1 cellular context compared by ENCODE assay signal in the genomic region with DNA sequence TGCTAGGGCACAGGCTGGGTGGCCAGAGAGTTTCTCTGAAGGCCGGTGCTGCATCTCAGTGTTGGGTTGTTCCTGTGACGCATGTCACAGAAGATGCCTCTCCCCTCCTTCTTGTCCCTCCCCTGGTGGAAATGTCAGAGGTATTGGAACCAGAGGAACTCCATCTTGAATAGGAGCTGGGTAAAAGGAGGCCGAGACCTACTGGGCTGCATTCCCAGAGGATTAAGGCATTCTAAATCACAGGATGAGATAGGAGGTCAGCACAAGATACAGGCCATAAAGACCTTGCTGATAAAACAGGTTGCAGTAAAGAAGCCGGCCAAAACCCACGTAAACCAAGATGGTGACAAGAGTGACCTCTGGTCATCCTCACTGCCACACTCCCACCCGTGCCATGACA.
TF ChIP-seq lines count a peak whose summit lies in the region.
"Not testable (repeated sequence)": the region's sequence is repeated elsewhere in the genome, so short reads cannot be mapped to it uniquely, and the experiment has no call there.

No MANE protein-coding gene starts in this region.

TF ChIP-seq in K562, 482 proteins besides CTCF, POLR2A, EP300 and RAD21 (continued from another document):
- TF ChIP-seq, protein P1, sequence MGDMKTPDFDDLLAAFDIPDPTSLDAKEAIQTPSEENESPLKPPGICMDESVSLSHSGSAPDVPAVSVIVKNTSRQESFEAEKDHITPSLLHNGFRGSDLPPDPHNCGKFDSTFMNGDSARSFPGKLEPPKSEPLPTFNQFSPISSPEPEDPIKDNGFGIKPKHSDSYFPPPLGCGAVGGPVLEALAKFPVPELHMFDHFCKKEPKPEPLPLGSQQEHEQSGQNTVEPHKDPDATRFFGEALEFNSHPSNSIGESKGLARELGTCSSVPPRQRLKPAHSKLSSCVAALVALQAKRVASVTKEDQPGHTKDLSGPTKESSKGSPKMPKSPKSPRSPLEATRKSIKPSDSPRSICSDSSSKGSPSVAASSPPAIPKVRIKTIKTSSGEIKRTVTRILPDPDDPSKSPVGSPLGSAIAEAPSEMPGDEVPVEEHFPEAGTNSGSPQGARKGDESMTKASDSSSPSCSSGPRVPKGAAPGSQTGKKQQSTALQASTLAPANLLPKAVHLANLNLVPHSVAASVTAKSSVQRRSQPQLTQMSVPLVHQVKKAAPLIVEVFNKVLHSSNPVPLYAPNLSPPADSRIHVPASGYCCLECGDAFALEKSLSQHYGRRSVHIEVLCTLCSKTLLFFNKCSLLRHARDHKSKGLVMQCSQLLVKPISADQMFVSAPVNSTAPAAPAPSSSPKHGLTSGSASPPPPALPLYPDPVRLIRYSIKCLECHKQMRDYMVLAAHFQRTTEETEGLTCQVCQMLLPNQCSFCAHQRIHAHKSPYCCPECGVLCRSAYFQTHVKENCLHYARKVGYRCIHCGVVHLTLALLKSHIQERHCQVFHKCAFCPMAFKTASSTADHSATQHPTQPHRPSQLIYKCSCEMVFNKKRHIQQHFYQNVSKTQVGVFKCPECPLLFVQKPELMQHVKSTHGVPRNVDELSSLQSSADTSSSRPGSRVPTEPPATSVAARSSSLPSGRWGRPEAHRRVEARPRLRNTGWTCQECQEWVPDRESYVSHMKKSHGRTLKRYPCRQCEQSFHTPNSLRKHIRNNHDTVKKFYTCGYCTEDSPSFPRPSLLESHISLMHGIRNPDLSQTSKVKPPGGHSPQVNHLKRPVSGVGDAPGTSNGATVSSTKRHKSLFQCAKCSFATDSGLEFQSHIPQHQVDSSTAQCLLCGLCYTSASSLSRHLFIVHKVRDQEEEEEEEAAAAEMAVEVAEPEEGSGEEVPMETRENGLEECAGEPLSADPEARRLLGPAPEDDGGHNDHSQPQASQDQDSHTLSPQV (IDR thresholded peaks at IDR 0.05) = peak; percentile 68
- TF ChIP-seq PTTG1 (tag; IDR thresholded peaks at IDR 0.05; ENCODE audit: low read depth) (peak; percentile 83), ZNF707 (CRISPR knock-in tag; conservative IDR thresholded peaks at IDR 0.05) (0 out of 2 replicates have a peak, but pooled peaks have one; percentile 43), DDX20 (tag; IDR thresholded peaks at IDR 0.05; ENCODE audit: low read depth) (peak; percentile 60; the same call in 1 of the 2 replicates), SMAD4 (CRISPR knock-in tag; conservative IDR thresholded peaks at IDR 0.05) (peak; percentile 12; the same call in 1 of the 2 replicates), PYGO2 (tag; IDR thresholded peaks at IDR 0.05) (peak; percentile 60; the same call in 1 of the 2 replicates), DMBX1 (CRISPR knock-in tag; IDR thresholded peaks at IDR 0.05; ENCODE audit: borderline replicate concordance) (peak; percentile 94), MYC (CRISPR knock-in tag; IDR thresholded peaks at IDR 0.05; ENCODE audit: borderline replicate concordance, low read depth) (0 out of 2 replicates have a peak, but pooled peaks have one; percentile 51), NFE2L1 (tag; IDR thresholded peaks at IDR 0.05; ENCODE audit: borderline replicate concordance, low read depth) (0 out of 2 replicates have a peak, but pooled peaks have one; percentile 21), STAT5B (CRISPR knock-in tag; IDR thresholded peaks at IDR 0.05) (0 out of 2 replicates have a peak, but pooled peaks have one; percentile 35), ZKSCAN3 (CRISPR knock-in tag; IDR thresholded peaks at IDR 0.05) (0 out of 2 replicates have a peak, but pooled peaks have one; percentile 29), HSF4 (CRISPR knock-in tag; IDR thresholded peaks at IDR 0.05; ENCODE audit: borderline replicate concordance) (peak; percentile 16; the same call in 1 of the 2 replicates), ZNF668 (CRISPR knock-in tag; IDR thresholded peaks at IDR 0.05) (peak; percentile 87; the same call in 1 of the 2 replicates), TEAD2 (tag; IDR thresholded peaks at IDR 0.05) (0 out of 2 replicates have a peak, but pooled peaks have one; percentile 15), MECOM (CRISPR knock-in tag; IDR thresholded peaks at IDR 0.05) (peak; percentile 56), PTRF (tag; IDR thresholded peaks at IDR 0.05) (peak; percentile 83), MEF2D (tag; conservative IDR thresholded peaks at IDR 0.05; ENCODE audit: low read depth) (peak; percentile 87), GTF2A2 (tag; IDR thresholded peaks at IDR 0.05) (peak; percentile 54; the same call in 1 of the 2 replicates), CXXC5 (CRISPR knock-in tag; IDR thresholded peaks at IDR 0.05) (peak; percentile 43; the same call in 1 of the 2 replicates), NR2C1 (tag; IDR thresholded peaks at IDR 0.05) (peak; percentile 54)
- not testable (repeated sequence) for TF ChIP-seq MYC (IDR thresholded peaks at IDR 0.05; ENCODE audit: low read depth, low read length); NR2C1 (IDR thresholded peaks at IDR 0.05)
- TF ChIP-seq, protein P2, sequence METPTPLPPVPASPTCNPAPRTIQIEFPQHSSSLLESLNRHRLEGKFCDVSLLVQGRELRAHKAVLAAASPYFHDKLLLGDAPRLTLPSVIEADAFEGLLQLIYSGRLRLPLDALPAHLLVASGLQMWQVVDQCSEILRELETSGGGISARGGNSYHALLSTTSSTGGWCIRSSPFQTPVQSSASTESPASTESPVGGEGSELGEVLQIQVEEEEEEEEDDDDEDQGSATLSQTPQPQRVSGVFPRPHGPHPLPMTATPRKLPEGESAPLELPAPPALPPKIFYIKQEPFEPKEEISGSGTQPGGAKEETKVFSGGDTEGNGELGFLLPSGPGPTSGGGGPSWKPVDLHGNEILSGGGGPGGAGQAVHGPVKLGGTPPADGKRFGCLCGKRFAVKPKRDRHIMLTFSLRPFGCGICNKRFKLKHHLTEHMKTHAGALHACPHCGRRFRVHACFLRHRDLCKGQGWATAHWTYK (CRISPR knock-in tag; IDR thresholded peaks at IDR 0.05) = 0 out of 2 replicates have a peak, but pooled peaks have one; percentile 21
- TF ChIP-seq, protein P3, sequence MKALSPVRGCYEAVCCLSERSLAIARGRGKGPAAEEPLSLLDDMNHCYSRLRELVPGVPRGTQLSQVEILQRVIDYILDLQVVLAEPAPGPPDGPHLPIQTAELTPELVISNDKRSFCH (CRISPR knock-in tag; IDR thresholded peaks at IDR 0.05) = peak; percentile 68; the same call in 1 of the 2 replicates
- TF ChIP-seq, protein P3 (tag; IDR thresholded peaks at IDR 0.05) = peak; percentile 41; the same call in 1 of the 2 replicates
- TF ChIP-seq, protein P4, sequence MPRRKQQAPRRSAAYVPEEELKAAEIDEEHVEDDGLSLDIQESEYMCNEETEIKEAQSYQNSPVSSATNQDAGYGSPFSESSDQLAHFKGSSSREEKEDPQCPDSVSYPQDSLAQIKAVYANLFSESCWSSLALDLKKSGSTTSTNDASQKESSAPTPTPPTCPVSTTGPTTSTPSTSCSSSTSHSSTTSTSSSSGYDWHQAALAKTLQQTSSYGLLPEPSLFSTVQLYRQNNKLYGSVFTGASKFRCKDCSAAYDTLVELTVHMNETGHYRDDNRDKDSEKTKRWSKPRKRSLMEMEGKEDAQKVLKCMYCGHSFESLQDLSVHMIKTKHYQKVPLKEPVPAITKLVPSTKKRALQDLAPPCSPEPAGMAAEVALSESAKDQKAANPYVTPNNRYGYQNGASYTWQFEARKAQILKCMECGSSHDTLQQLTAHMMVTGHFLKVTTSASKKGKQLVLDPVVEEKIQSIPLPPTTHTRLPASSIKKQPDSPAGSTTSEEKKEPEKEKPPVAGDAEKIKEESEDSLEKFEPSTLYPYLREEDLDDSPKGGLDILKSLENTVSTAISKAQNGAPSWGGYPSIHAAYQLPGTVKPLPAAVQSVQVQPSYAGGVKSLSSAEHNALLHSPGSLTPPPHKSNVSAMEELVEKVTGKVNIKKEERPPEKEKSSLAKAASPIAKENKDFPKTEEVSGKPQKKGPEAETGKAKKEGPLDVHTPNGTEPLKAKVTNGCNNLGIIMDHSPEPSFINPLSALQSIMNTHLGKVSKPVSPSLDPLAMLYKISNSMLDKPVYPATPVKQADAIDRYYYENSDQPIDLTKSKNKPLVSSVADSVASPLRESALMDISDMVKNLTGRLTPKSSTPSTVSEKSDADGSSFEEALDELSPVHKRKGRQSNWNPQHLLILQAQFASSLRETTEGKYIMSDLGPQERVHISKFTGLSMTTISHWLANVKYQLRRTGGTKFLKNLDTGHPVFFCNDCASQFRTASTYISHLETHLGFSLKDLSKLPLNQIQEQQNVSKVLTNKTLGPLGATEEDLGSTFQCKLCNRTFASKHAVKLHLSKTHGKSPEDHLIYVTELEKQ (CRISPR knock-in tag; IDR thresholded peaks at IDR 0.05) = peak; percentile 71; the same call in 1 of the 2 replicates
- TF ChIP-seq, protein P5, sequence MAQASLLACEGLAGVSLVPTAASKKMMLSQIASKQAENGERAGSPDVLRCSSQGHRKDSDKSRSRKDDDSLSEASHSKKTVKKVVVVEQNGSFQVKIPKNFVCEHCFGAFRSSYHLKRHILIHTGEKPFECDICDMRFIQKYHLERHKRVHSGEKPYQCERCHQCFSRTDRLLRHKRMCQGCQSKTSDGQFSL (CRISPR knock-in tag; IDR thresholded peaks at IDR 0.05) = not testable (repeated sequence)
- TF ChIP-seq, protein P5 (tag; IDR thresholded peaks at IDR 0.05) = peak in 1 of 2 experiments; percentile 76; a peak in 1 of 4 replicates
